In genomic region chr19:52307275-52307674, GRCh38 we compare ENCODE assay signal across 10 cellular contexts. TPM values are rescaled to one million over a fixed set of nuclear protein-coding genes. Genes with fewer than 3 reads are reported as not detected.
DNase-seq lines count a peak whose midpoint lies in the region; ATAC-seq, FAIRE-seq and TF ChIP-seq lines count a peak whose summit lies in the region.
"Had no signal": no experiment of that assay in that cellular context is flagged by ENCODE, and none has a peak within 500 bp of the region (broad histone marks: within the 10 kb centered on the region; RNA-seq: fewer than 3 reads in every experiment).

No MANE protein-coding gene starts in this region.

- H3K4me3 ChIP-seq in SJCRH30 (no peak overlapping the region), fibroblast of pulmonary artery (replicated peaks; ENCODE audit: low read depth, low read length) (no peak overlapping the region)

- no peaks in the 10 kb centered on the region for H3K27me3 ChIP-seq in SJCRH30

- no peak for TF ChIP-seq CTCF in fibroblast of pulmonary artery (IDR thresholded peaks at IDR 0.05; ENCODE audit: low read length, missing control alignments)
- no peak for TF ChIP-seq CTCF in D721Med (IDR thresholded peaks at IDR 0.05; ENCODE audit: insufficient read depth, missing control alignments)

- FAIRE-seq in D721Med (lab: Jason Lieb, UNC), result no peak

- H3K9me3 ChIP-seq in SJCRH30 (replicated peaks), result peaks cover 17% of the 10 kb centered on the region

- intact Hi-C loops in sciatic nerve (cut with DNase I), result no loop called here

- no peaks in the 10 kb centered on the region for H3K4me1 ChIP-seq in SJCRH30

- H3K36me3 ChIP-seq in SJCRH30, result peaks cover 75% of the 10 kb centered on the region

- DNase-seq in ACHN, result peak; percentile 5
- peak; percentile 13 for DNase-seq in Daoy (ENCODE audit: low read depth)
- DNase-seq in SJCRH30, result peak; percentile 46 to 56
- DNase-seq in fibroblast of pulmonary artery (ENCODE audit: low read depth), result peak; percentile 29
- no peak for DNase-seq in sciatic nerve (ENCODE audit: low spot score)
- no peak for DNase-seq in D721Med (ENCODE audit: insufficient read length, low spot score)
- DNase-seq in hypothalamus (lab: John Stamatoyannopoulos, UW), result no peak
- DNase-seq: NCI-H526 had no signal

- no peak overlapping the region for H3K27ac ChIP-seq in SJCRH30

- no peak for ATAC-seq in HG02884 (IDR thresholded peaks at IDR 0.05; ENCODE audit: unreplicated experiment)
- no peak for ATAC-seq in sciatic nerve
- ATAC-seq: left lobe of liver had no signal

- in situ Hi-C loops in ACHN (cut with HindIII; ENCODE audit: low pct_ligation_motif_present, low pct_unique_long_range_greater_than_20kb, low sequenced_read_pairs), result no loop called here

RNA-seq across cellular contexts. Expression of gene ZNF480, which starts 10.3 kb away (rescaled TPM):
- 8.6 and 10.7 TPM in 2 replicates for total RNA-seq in Daoy (2014; rRNA removed; shearing (Covaris generic))
- 14.6 and 17.3 TPM in 2 replicates for total RNA-seq in SJCRH30 (2014; rRNA removed; shearing (Covaris generic))
- total RNA-seq in sciatic nerve, result 13.7 TPM

RNA-seq across cellular contexts. Expression of gene ZNF610, which starts 28.8 kb away (rescaled TPM):
- total RNA-seq in Daoy (2014; rRNA removed; shearing (Covaris generic)), result 3.8 and 6.5 TPM in 2 replicates
- 4.0 and 4.4 TPM in 2 replicates for total RNA-seq in SJCRH30 (2014; rRNA removed; shearing (Covaris generic))
- total RNA-seq in sciatic nerve, result 5.5 TPM
- total RNA-seq: left lobe of liver had no signal

RNA-seq across cellular contexts. Expression of gene ZNF766, which starts 37.9 kb away (rescaled TPM):
- 7.5 and 12.5 TPM in 2 replicates for total RNA-seq in Daoy (2014; rRNA removed; shearing (Covaris generic))
- total RNA-seq in SJCRH30 (2014; rRNA removed; shearing (Covaris generic)), result 19.1 and 23.4 TPM in 2 replicates
- 21.0 TPM for total RNA-seq in sciatic nerve

Comparison
In these comparisons a context has a peak if more than half of its experiments do, and no peak if none do; other contexts are left out.
1. DNase-seq: peak in ACHN (single experiment), Daoy (single experiment), SJCRH30 (2 of 2) and fibroblast of pulmonary artery (single experiment); none in sciatic nerve (single experiment), D721Med (single experiment) and hypothalamus (0 of 51).